Comparison of ENCODE assay signal across 16 cellular contexts in genomic region chr6:117269649-117270120, GRCh38. TPM values are rescaled to one million over a fixed set of nuclear protein-coding genes. Genes with fewer than 3 reads are reported as not detected.
DNase-seq lines count a peak whose midpoint lies in the region; ATAC-seq and TF ChIP-seq lines count a peak whose summit lies in the region.
"Had no signal": no experiment of that assay in that cellular context is flagged by ENCODE, and none has a peak within 500 bp of the region (broad histone marks: within the 10 kb centered on the region; RNA-seq: fewer than 3 reads in every experiment).

No MANE protein-coding gene starts in this region.

- 9 to 18% (median 15%) methylated on average over 13 of the region's 13 CpGs for WGBS in psoas muscle, 3 donors

- no peaks in the 10 kb centered on the region; the same call in 1 of the 2 replicates for H3K4me1 ChIP-seq in ES-I3 (ENCODE audit: insufficient read depth, low read length)
- peaks cover 19% of the 10 kb centered on the region for H3K4me1 ChIP-seq in adipocyte (ENCODE audit: control insufficient read depth, insufficient read depth, low read length)
- H3K4me1 ChIP-seq in iPS-18a (ENCODE audit: control insufficient read depth, low read depth, low read length) = peaks cover 16% of the 10 kb centered on the region
- peaks cover 38% of the 10 kb centered on the region for H3K4me1 ChIP-seq in psoas muscle

- peak overlapping the region; percentile 39 for H3K4me3 ChIP-seq in adipocyte (ENCODE audit: low read length)
- H3K4me3 ChIP-seq in iPS-18a (ENCODE audit: low read length) = peak overlapping the region; percentile 58
- peak overlapping the region; percentile 90 for H3K4me3 ChIP-seq in psoas muscle

- TF ChIP-seq CTCF in psoas muscle (IDR thresholded peaks at IDR 0.05) = no peak

- no peak overlapping the region for H3K27ac ChIP-seq in iPS-18a (ENCODE audit: low read length)
- peak overlapping the region; percentile 95 for H3K27ac ChIP-seq in psoas muscle
- H3K27ac ChIP-seq: left lung, prostate gland had no signal

- H3K36me3 ChIP-seq in ES-I3 (ENCODE audit: insufficient read depth, low read length) = no peaks in the 10 kb centered on the region
- H3K36me3 ChIP-seq in adipocyte (ENCODE audit: control insufficient read depth, insufficient read depth, low read length, severe bottlenecking) = no peaks in the 10 kb centered on the region
- no peaks in the 10 kb centered on the region for H3K36me3 ChIP-seq in iPS-18a (ENCODE audit: control insufficient read depth, low read depth, low read length)
- no peaks in the 10 kb centered on the region for H3K36me3 ChIP-seq in psoas muscle (ENCODE audit: insufficient read depth in 1 of 2, low read depth in 1 of 2)
- H3K36me3 ChIP-seq: left lung, prostate gland had no signal

- H3K27me3 ChIP-seq in adipocyte (replicated peaks; ENCODE audit: control insufficient read depth, insufficient read depth, low read length) (peaks cover 92% of the 10 kb centered on the region), iPS-18a (ENCODE audit: control insufficient read depth, insufficient read depth, low read length) (peaks cover 99% of the 10 kb centered on the region), psoas muscle (ENCODE audit: insufficient read depth in 3 of 3, low read length in 2 of 3) (peaks cover 0 to 3% (median 0%) of the 10 kb centered on the region in 3 donors)

- intact Hi-C loops in psoas muscle (cut with DNase I) = loop anchor here (5.0 kb wide), 3 partner anchors 33 to 297 kb away; no protein-coding TSS in a partner anchor

- DNase-seq in adipocyte (ENCODE audit: low read depth) (no peak), psoas muscle (no peak), NCI-H1092 (lab: John Stamatoyannopoulos, UW) (no peak), GDM1 (lab: John Stamatoyannopoulos, UW) (no peak), activated gamma-delta T cell (lab: John Stamatoyannopoulos, UW) (no peak)
- DNase-seq: activated CD8-positive, alpha-beta T cell treated with anti-CD3 and anti-CD28 coated beads, Interleukin-2, amount 10 ng/mL, durations not matched to agents 7 days and 5 days; effector memory CD4-positive, alpha-beta T cell; hippocampal formation; NCI-H2029 treated with DMSO at 0.1 percent for 48 hours had no signal

- ATAC-seq in psoas muscle (no peak), GM19035 (IDR thresholded peaks at IDR 0.05; ENCODE audit: unreplicated experiment) (no peak)
- ATAC-seq: activated CD8-positive, alpha-beta T cell treated with anti-CD3 and anti-CD28 coated beads, Interleukin-2, amount 10 ng/mL, durations not matched to agents 7 days and 5 days had no signal

- peak overlapping the region; percentile 56 for H3K9ac ChIP-seq in ES-I3 (ENCODE audit: low read depth, low read length)
- no peak overlapping the region for H3K9ac ChIP-seq in adipocyte (ENCODE audit: low read length)
- H3K9ac ChIP-seq in iPS-18a (ENCODE audit: low read length) = no peak overlapping the region

- no peaks in the 10 kb centered on the region for H3K9me3 ChIP-seq in ES-I3 (ENCODE audit: control insufficient read depth, insufficient read depth, low read length)
- H3K9me3 ChIP-seq in adipocyte (ENCODE audit: control insufficient read depth, low read length) = peaks cover 4% of the 10 kb centered on the region
- no peaks in the 10 kb centered on the region for H3K9me3 ChIP-seq in iPS-18a (ENCODE audit: control insufficient read depth, low read depth, low read length)
- no peaks in the 10 kb centered on the region for H3K9me3 ChIP-seq in psoas muscle
- H3K9me3 ChIP-seq: left lung, prostate gland had no signal

RNA-seq across cellular contexts. Expression of gene VGLL2, which starts 4.3 kb away (rescaled TPM):
- 100 to 1,000 TPM in 1 of 4 donors, 10 to 100 TPM in 3; 60.2 to 108 (median 83.4) TPM for total RNA-seq in psoas muscle
- 10 to 100 TPM; 13.1 to 88.1 (median 27.4) TPM for polyA plus RNA-seq in psoas muscle
- total RNA-seq: activated CD8-positive, alpha-beta T cell treated with anti-CD3 and anti-CD28 coated beads, Interleukin-2, amount 10 ng/mL, durations not matched to agents 7 days and 5 days; left lung; NCI-H460 had no signal
- polyA plus RNA-seq: urinary bladder had no signal

Comparison
In these comparisons a context has a peak if more than half of its experiments do, and no peak if none do; other contexts are left out.
1. H3K4me3 ChIP-seq: peak in every context shown above with its lines; median percentile 90 in psoas muscle; 58 in iPS-18a; 39 in adipocyte.